ENCODE assay signal across 8 cellular contexts in the genomic region with DNA sequence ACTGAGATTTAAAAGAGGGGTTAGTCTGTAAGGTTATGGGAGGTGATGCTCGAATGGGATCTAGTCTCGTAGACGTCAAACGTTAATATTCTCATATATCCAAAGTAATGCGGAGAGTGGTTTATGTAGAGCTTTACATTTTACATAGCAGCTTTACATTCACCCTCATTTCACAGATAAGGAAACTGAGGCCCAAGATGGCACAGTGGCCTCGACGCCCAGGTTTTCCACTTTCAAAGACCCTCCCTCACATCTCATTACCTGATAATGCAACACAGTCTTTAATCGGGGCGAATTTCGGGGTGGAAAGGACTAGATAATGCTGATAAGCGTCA. TPM values are rescaled to one million over a fixed set of nuclear protein-coding genes. Genes with fewer than 3 reads are reported as not detected.
DNase-seq lines count a peak whose midpoint lies in the region; ATAC-seq and TF ChIP-seq lines count a peak whose summit lies in the region.

No MANE protein-coding gene starts in this region.

- H3K18ac ChIP-seq in H9 (ENCODE audit: insufficient read length, low read depth, low read length) = peak overlapping the region; percentile 71

- no peaks in the 10 kb centered on the region for H3K9me3 ChIP-seq in H9 (ENCODE audit: control insufficient read depth, low read depth, low read length)
- H3K9me3 ChIP-seq in skeletal muscle tissue (ENCODE audit: control insufficient read depth in 3 of 3, low read length in 3 of 3) = no peaks in the 10 kb centered on the region

- peaks cover 4% of the 10 kb centered on the region for H3K79me1 ChIP-seq in H9 (ENCODE audit: insufficient read depth, low read depth, low read length, poor library complexity, severe bottlenecking)

- H4K8ac ChIP-seq in H9 (replicated peaks; ENCODE audit: insufficient read length, low read depth, low read length) = no peak overlapping the region

- ATAC-seq in activated B cell treated with CpG ODN at 0.5 μM for 24 hours (ENCODE audit: low read depth) = no peak
- ATAC-seq in GM18861 (IDR thresholded peaks at IDR 0.05; ENCODE audit: unreplicated experiment) = no peak

- no peaks in the 10 kb centered on the region; a peak in 1 of 5 replicates for H3K9me3 Mint-ChIP-seq in H9
- H3K9me3 Mint-ChIP-seq in activated B cell treated with CpG ODN at 0.5 μM for 24 hours = no peaks in the 10 kb centered on the region
- H3K9me3 Mint-ChIP-seq in glutamatergic neuron (ENCODE audit: unreplicated experiment) = peaks cover 7% of the 10 kb centered on the region

- H3K27ac ChIP-seq in H9 (ENCODE audit: insufficient read length, low read depth, low read length) = no peak overlapping the region
- peak overlapping the region; percentile 87 for H3K27ac ChIP-seq in skeletal muscle tissue (ENCODE audit: low read depth, low read length)

- H3K56ac ChIP-seq in H9 (ENCODE audit: insufficient read length, low read depth, low read length) = no peak overlapping the region

- CTCF ChIA-PET in activated B cell treated with CpG ODN at 0.5 μM for 24 hours (lab: Charles Lee) = interaction anchor here (0.9 to 2.1 kb wide), 4 partner anchors 9 to 81 kb away, joined by 4 to 13 read pairs (median 6); a partner anchor contains a TSS

- whole genome bisulfite sequencing in H9 (ENCODE audit: extremely low coverage, insufficient read length, low lambda C conversion rate) = no CpG with 5 or more reads among the region's 11 CpGs

- H3K36me3 ChIP-seq in skeletal muscle tissue (ENCODE audit: control insufficient read depth in 3 of 3, insufficient read depth in 3 of 3, low read length in 3 of 3) = no peaks in the 10 kb centered on the region

- H3K27me3 Mint-ChIP-seq in H9 (ENCODE audit: low read depth) (no peaks in the 10 kb centered on the region), activated B cell treated with CpG ODN at 0.5 μM for 24 hours (no peaks in the 10 kb centered on the region), glutamatergic neuron (ENCODE audit: unreplicated experiment) (peaks cover 11% of the 10 kb centered on the region)

- no peak overlapping the region for H4K91ac ChIP-seq in H9 (ENCODE audit: insufficient read length, low read depth, low read length)

- H3K27ac Mint-ChIP-seq in H9 = peak overlapping the region; percentile 99 to 100 (median 99)
- H3K27ac Mint-ChIP-seq in activated B cell treated with CpG ODN at 0.5 μM for 24 hours = peak overlapping the region; percentile 97
- peak overlapping the region; percentile 100 for H3K27ac Mint-ChIP-seq in glutamatergic neuron (ENCODE audit: unreplicated experiment)

- peak overlapping the region; percentile 48 for H4K5ac ChIP-seq in H9 (ENCODE audit: insufficient read length, low read depth, low read length)

- H3K14ac ChIP-seq in H9 (ENCODE audit: insufficient read depth, low read length) = peak overlapping the region; percentile 68; the same call in 1 of the 2 replicates

- no peak overlapping the region for H2BK20ac ChIP-seq in H9 (ENCODE audit: low read depth, low read length, poor library complexity, severe bottlenecking)

- peak overlapping the region; percentile 97 to 98 for H3K4me3 Mint-ChIP-seq in H9
- peak overlapping the region; percentile 97 for H3K4me3 Mint-ChIP-seq in activated B cell treated with CpG ODN at 0.5 μM for 24 hours
- peak overlapping the region; percentile 94 for H3K4me3 Mint-ChIP-seq in glutamatergic neuron (ENCODE audit: unreplicated experiment)

- H2BK5ac ChIP-seq in H9 (ENCODE audit: insufficient read length, low read length) = no peak overlapping the region

- peaks cover 38% of the 10 kb centered on the region; the same call in 1 of the 2 replicates for H3K79me2 ChIP-seq in H9 (ENCODE audit: insufficient read depth, low read length)

- H3K4me1 ChIP-seq in H9 (ENCODE audit: insufficient read depth, low read length) (no peaks in the 10 kb centered on the region), skeletal muscle tissue (ENCODE audit: control insufficient read depth in 3 of 3, insufficient read depth in 3 of 3, low read length in 3 of 3) (peaks cover 11 to 32% (median 30%) of the 10 kb centered on the region in 3 donors)

- no peak for TF ChIP-seq CTCF in H9 (conservative IDR thresholded peaks at IDR 0.05)
- TF ChIP-seq CTCF in activated B cell treated with CpG ODN at 0.5 μM for 24 hours (IDR thresholded peaks at IDR 0.05) = no peak
- no peak for TF ChIP-seq CTCF in glutamatergic neuron (IDR thresholded peaks at IDR 0.05; ENCODE audit: partially characterized antibody, unreplicated experiment)

- H2BK120ac ChIP-seq in H9 (ENCODE audit: low read depth, low read length, poor library complexity, severe bottlenecking) = no peak overlapping the region

- DNase-seq in H9 (no peak), activated B cell treated with CpG ODN at 0.5 μM for 24 hours (no peak), glutamatergic neuron (no peak), superior temporal gyrus (ENCODE audit: extremely low spot score) (no peak)
- DNase-seq in effector CD8-positive, alpha-beta T cell (lab: John Stamatoyannopoulos, UW) = no peak
- no peak for DNase-seq in activated CD8-positive, alpha-beta memory T cell treated with anti-CD3 and anti-CD28 coated beads, Interleukin-2, amount 50 U/mL, for 48 hours

- peak overlapping the region; percentile 94 for H3K4me2 ChIP-seq in H9 (ENCODE audit: insufficient read depth, insufficient read length, low read length)

- no peak overlapping the region for H3K23ac ChIP-seq in H9 (ENCODE audit: insufficient read length, low read depth, low read length)

- no peak overlapping the region for H2BK12ac ChIP-seq in H9 (ENCODE audit: insufficient read length, low read depth, low read length)

- no peak overlapping the region for H2AFZ ChIP-seq in H9 (ENCODE audit: low read length)

- no peak overlapping the region for H3T11ph ChIP-seq in H9 (ENCODE audit: low read length)

- POLR2A ChIA-PET in activated B cell treated with CpG ODN at 0.5 μM for 24 hours (lab: Charles Lee) = interaction anchor here (0.9 to 6.8 kb wide), 19 partner anchors 9 to 1271 kb away, joined by 3 to 151 read pairs (median 7); partner anchors contain the start of genes APPL2, HCFC2, HSP90B1 and NFYB

- no peaks in the 10 kb centered on the region for H4K20me1 ChIP-seq in H9 (ENCODE audit: control insufficient read depth, insufficient read depth, insufficient read length)

- intact Hi-C loops in activated B cell treated with CpG ODN at 0.5 μM for 24 hours (cut with micrococcal nuclease) = loop anchor here (1.0 kb wide), 4 partner anchors 8 to 1142 kb away; partner anchors contain the start of genes HCFC2, HSP90B1 and WASHC4

- peaks cover 20 to 33% of the 10 kb centered on the region in 2 experiments for H3K4me1 Mint-ChIP-seq in H9
- H3K4me1 Mint-ChIP-seq in activated B cell treated with CpG ODN at 0.5 μM for 24 hours = peaks cover 60% of the 10 kb centered on the region
- peaks cover 10% of the 10 kb centered on the region for H3K4me1 Mint-ChIP-seq in glutamatergic neuron (ENCODE audit: low read depth, unreplicated experiment)

- H3K9ac ChIP-seq in H9 (ENCODE audit: extremely low read depth, insufficient read length, low read length) (peak overlapping the region; percentile 93), skeletal muscle tissue (ENCODE audit: low read depth in 1 of 3, low read length in 3 of 3) (peak overlapping the region; percentile 97 to 100 (median 100))

- H2AK5ac ChIP-seq in H9 (ENCODE audit: insufficient read length, low read length) = no peak overlapping the region

- peak overlapping the region; percentile 83 to 99 (median 99) for H3K4me3 ChIP-seq in skeletal muscle tissue (ENCODE audit: low read length in 3 of 3)

- no peak overlapping the region for H2BK15ac ChIP-seq in H9 (ENCODE audit: low read depth, low read length)

- H3K27me3 ChIP-seq in H9 (ENCODE audit: insufficient read depth, low read length) = no peaks in the 10 kb centered on the region
- H3K27me3 ChIP-seq in skeletal muscle tissue (ENCODE audit: control insufficient read depth in 3 of 3, insufficient read depth in 3 of 3, low read length in 3 of 3) = no peaks in the 10 kb centered on the region

- H3K4ac ChIP-seq in H9 (ENCODE audit: low read depth, low read length) = peak overlapping the region; percentile 7; the same call in 1 of the 2 replicates

- peaks cover 7% of the 10 kb centered on the region for H3K23me2 ChIP-seq in H9 (ENCODE audit: insufficient read length, low read depth, low read length, poor library complexity, severe bottlenecking)

- H3K36me3 Mint-ChIP-seq in H9 (ENCODE audit: insufficient read depth in 1 of 3, low read depth in 3 of 3) (peaks cover 9 to 33% (median 25%) of the 10 kb centered on the region in 3 experiments; a peak in 6 of 7 replicates), activated B cell treated with CpG ODN at 0.5 μM for 24 hours (ENCODE audit: low read depth) (peaks cover 29% of the 10 kb centered on the region), glutamatergic neuron (ENCODE audit: unreplicated experiment) (no peaks in the 10 kb centered on the region)

RNA-seq across cellular contexts. Expression of gene TDG, which starts 0.5 kb away (rescaled TPM):
- total RNA-seq in H9 (2021) = 70.3 and 72.4 TPM in 2 replicates
- 31.5 and 34.2 TPM in 2 replicates for total RNA-seq in activated B cell treated with CpG ODN at 0.5 μM for 24 hours
- total RNA-seq in glutamatergic neuron (ENCODE audit: unreplicated experiment) = 56.8 TPM
- total RNA-seq in skeletal muscle tissue = 27.1 TPM

RNA-seq across cellular contexts. Expression of gene HSP90B1, which starts 35.0 kb away (rescaled TPM):
- total RNA-seq in H9 (2021) (737 and 747 TPM in 2 replicates), activated B cell treated with CpG ODN at 0.5 μM for 24 hours (346 and 368 TPM in 2 replicates), glutamatergic neuron (ENCODE audit: unreplicated experiment) (231 TPM), skeletal muscle tissue (216 TPM)
